In the genomic region with DNA sequence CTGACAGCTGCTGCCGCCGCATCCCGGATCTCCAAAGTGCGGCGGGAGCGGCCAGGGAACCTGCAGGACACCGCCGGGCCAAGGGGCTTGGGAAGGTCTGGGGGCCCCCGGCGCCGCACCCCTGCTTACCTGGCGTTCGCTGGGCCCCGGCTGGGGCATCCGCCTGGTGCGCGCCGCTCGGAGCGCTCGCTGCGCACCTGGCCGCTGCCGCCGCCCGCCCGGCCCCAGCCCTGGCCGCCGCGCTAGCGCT, we compare ENCODE assay signal across 9 cellular contexts. TPM values are rescaled to one million over a fixed set of nuclear protein-coding genes. Genes with fewer than 3 reads are reported as not detected.
DNase-seq lines count a peak whose midpoint lies in the region; ATAC-seq and TF ChIP-seq lines count a peak whose summit lies in the region.
"Had no signal": no experiment of that assay in that cellular context is flagged by ENCODE, and none has a peak within 500 bp of the region (broad histone marks: within the 10 kb centered on the region; RNA-seq: fewer than 3 reads in every experiment).

No MANE protein-coding gene starts in this region.

- peak; percentile 57 to 64 for ATAC-seq in activated T-cell treated with anti-CD3 and anti-CD28 coated beads, Interleukin-2, amount 50 U/mL, for 4 hours
- ATAC-seq in lung (ENCODE audit: insufficient read depth, low FRiP score) = no peak
- ATAC-seq in GM18858 (IDR thresholded peaks at IDR 0.05; ENCODE audit: unreplicated experiment) = no peak

- 0 to 1% methylated on average over 22 to 31 of the region's 31 CpGs for WGBS in lung, 2 donors

- H3K4me1 Mint-ChIP-seq in activated T-cell treated with anti-CD3 and anti-CD28 coated beads, Interleukin-2, amount 50 U/mL, for 4 hours (ENCODE audit: low read depth) = peaks cover 17% of the 10 kb centered on the region
- peaks cover 14% of the 10 kb centered on the region for H3K4me1 Mint-ChIP-seq in activated T-cell treated with anti-CD3 and anti-CD28 coated beads, Interleukin-2, amount 50 U/mL, for 24 hours (ENCODE audit: low read depth)
- no peaks in the 10 kb centered on the region for H3K4me1 Mint-ChIP-seq in type B pancreatic cell (ENCODE audit: unreplicated experiment)

- no peaks in the 10 kb centered on the region for H3K27me3 ChIP-seq in lung (ENCODE audit: control insufficient read depth, insufficient read depth)

- no peak for DNase-seq in activated T-cell treated with anti-CD3 and anti-CD28 coated beads, Interleukin-2, amount 50 U/mL, for 4 hours
- no peak for DNase-seq in activated T-cell treated with anti-CD3 and anti-CD28 coated beads, Interleukin-2, amount 50 U/mL, for 24 hours
- no peak for DNase-seq in astrocyte of the spinal cord (ENCODE audit: low read depth, low spot score)
- DNase-seq in lung (ENCODE audit: low spot score) = no peak
- DNase-seq in type B pancreatic cell (ENCODE audit: extremely low spot score, unreplicated experiment) = no peak
- DNase-seq in NCI-H226 = no peak
- no peak for DNase-seq in activated CD4-positive, alpha-beta T cell treated with anti-CD3 and anti-CD28 coated beads for 1 hour

- peak overlapping the region; percentile 72 to 78 for H3K27ac ChIP-seq in lung (ENCODE audit: low read depth in 1 of 2, low read length in 1 of 2)

- no peaks in the 10 kb centered on the region for H3K36me3 Mint-ChIP-seq in activated T-cell treated with anti-CD3 and anti-CD28 coated beads, Interleukin-2, amount 50 U/mL, for 4 hours (ENCODE audit: insufficient read depth)
- no peaks in the 10 kb centered on the region for H3K36me3 Mint-ChIP-seq in activated T-cell treated with anti-CD3 and anti-CD28 coated beads, Interleukin-2, amount 50 U/mL, for 24 hours (ENCODE audit: low read depth)
- peaks cover 4% of the 10 kb centered on the region for H3K36me3 Mint-ChIP-seq in type B pancreatic cell

- no peak overlapping the region for H3K4me3 Mint-ChIP-seq in activated T-cell treated with anti-CD3 and anti-CD28 coated beads, Interleukin-2, amount 50 U/mL, for 4 hours
- no peak overlapping the region for H3K4me3 Mint-ChIP-seq in activated T-cell treated with anti-CD3 and anti-CD28 coated beads, Interleukin-2, amount 50 U/mL, for 24 hours
- peak overlapping the region; percentile 91 for H3K4me3 Mint-ChIP-seq in type B pancreatic cell

- H3K27me3 Mint-ChIP-seq in activated T-cell treated with anti-CD3 and anti-CD28 coated beads, Interleukin-2, amount 50 U/mL, for 4 hours (ENCODE audit: low read depth) = peaks cover 55% of the 10 kb centered on the region
- peaks cover 75% of the 10 kb centered on the region for H3K27me3 Mint-ChIP-seq in activated T-cell treated with anti-CD3 and anti-CD28 coated beads, Interleukin-2, amount 50 U/mL, for 24 hours
- peaks cover 56% of the 10 kb centered on the region for H3K27me3 Mint-ChIP-seq in type B pancreatic cell

- H3K9me3 ChIP-seq in lung (ENCODE audit: control insufficient read depth in 2 of 2, insufficient read depth in 1 of 2, low read length in 1 of 2) = no peaks in the 10 kb centered on the region

- H3K9me3 Mint-ChIP-seq in activated T-cell treated with anti-CD3 and anti-CD28 coated beads, Interleukin-2, amount 50 U/mL, for 4 hours = no peaks in the 10 kb centered on the region
- no peaks in the 10 kb centered on the region for H3K9me3 Mint-ChIP-seq in activated T-cell treated with anti-CD3 and anti-CD28 coated beads, Interleukin-2, amount 50 U/mL, for 24 hours
- no peaks in the 10 kb centered on the region for H3K9me3 Mint-ChIP-seq in type B pancreatic cell

- in situ Hi-C loops in astrocyte of the spinal cord (cut with HindIII; ENCODE audit: low sequenced_read_pairs) = no loop called here

- H3K4me1 ChIP-seq in lung (ENCODE audit: control insufficient read depth in 2 of 2, insufficient read depth in 2 of 2, low read length in 2 of 2) = peaks cover 2 to 9% of the 10 kb centered on the region in 2 donors

- H3K4me3 ChIP-seq in astrocyte of the spinal cord (ENCODE audit: low read depth, low read length) (peak overlapping the region; percentile 92), lung (peak overlapping the region; percentile 87)

- H3K36me3 ChIP-seq in lung (ENCODE audit: control insufficient read depth in 2 of 2, insufficient read depth in 2 of 2, low read length in 2 of 2) = no peaks in the 10 kb centered on the region

- no peak overlapping the region for H3K27ac Mint-ChIP-seq in activated T-cell treated with anti-CD3 and anti-CD28 coated beads, Interleukin-2, amount 50 U/mL, for 24 hours
- no peak overlapping the region for H3K27ac Mint-ChIP-seq in type B pancreatic cell

- TF ChIP-seq CTCF in astrocyte of the spinal cord (IDR thresholded peaks at IDR 0.05; ENCODE audit: low read depth, low read length) (no peak), lung (IDR thresholded peaks at IDR 0.05; ENCODE audit: control extremely low read depth, extremely low read depth) (no peak), type B pancreatic cell (conservative IDR thresholded peaks at IDR 0.05) (no peak)

RNA-seq across cellular contexts. Expression of gene ATP8B1, which starts 0.3 kb away (rescaled TPM):
- total RNA-seq in activated T-cell treated with anti-CD3 and anti-CD28 coated beads, Interleukin-2, amount 50 U/mL, for 4 hours = under 1 TPM; 0.13 to 0.22 (median 0.15) TPM
- total RNA-seq in lung (10 to 100 TPM; 26.6 to 42.0 TPM), type B pancreatic cell (ENCODE audit: low replicate concordance) (21.7 and 52.9 TPM in 2 replicates)
- 1 to 10 TPM; 7.3 to 9.9 TPM for polyA plus RNA-seq in lung
- total RNA-seq: T-helper 1 cell treated with Interleukin-12 subunit alpha and Interleukin-12 subunit beta and Interleukin-4 antibody, amounts not matched to agents 30 ng/mL and 1 ng/mL, for 36 hours had no signal

Comparison
In these comparisons a context has a peak if more than half of its experiments do, and no peak if none do; other contexts are left out.
1. ATAC-seq: peak in activated T-cell treated with anti-CD3 and anti-CD28 coated beads, Interleukin-2, amount 50 U/mL, for 4 hours (2 of 2); none in lung (single experiment) and GM18858 (single experiment).
2. RNA of gene ATP8B1, which starts 0.3 kb away (total RNA-seq): 26.6 to 42.0 TPM in lung and 21.7 to 52.9 TPM in type B pancreatic cell; 0.13 to 0.22 TPM in activated T-cell treated with anti-CD3 and anti-CD28 coated beads, Interleukin-2, amount 50 U/mL, for 4 hours; every median in the first group is over 10 times any median in the second.